In genomic region chr17:6580628-6581027, GRCh38 we compare ENCODE assay signal across 21 cellular contexts.
"Had no signal": no experiment of that assay in that cellular context is flagged by ENCODE, and none has a peak within 500 bp of the region (broad histone marks: within the 10 kb centered on the region; RNA-seq: fewer than 3 reads in every experiment).

No MANE protein-coding gene starts in this region.

- ATAC-seq: foreskin keratinocyte; gastroesophageal sphincter; heart left ventricle; left lung; left ventricle myocardium superior; lower lobe of right lung; naive thymus-derived CD4-positive, alpha-beta T cell had no signal

- H3K4me3 Mint-ChIP-seq: immature natural killer cell; mesothelial cell of epicardium; naive thymus-derived CD4-positive, alpha-beta T cell had no signal

- H3K27me3 Mint-ChIP-seq: naive thymus-derived CD4-positive, alpha-beta T cell had no signal

- DNase-seq: dermis blood vessel endothelial cell; dorsolateral prefrontal cortex; effector CD4-positive, alpha-beta T cell; effector memory CD4-positive, alpha-beta T cell; foreskin keratinocyte; heart left ventricle; hypothalamus; immature natural killer cell; islet precursor cell; kidney; kidney glomerular epithelial cell; left lung; left ventricle myocardium superior; lower lobe of right lung; mesenchymal stem cell; naive thymus-derived CD4-positive, alpha-beta T cell had no signal

- H3K4me3 ChIP-seq: coronary artery, dorsolateral prefrontal cortex, esophagus muscularis mucosa, gastroesophageal sphincter, heart left ventricle, hepatocyte, left lung, lower lobe of right lung had no signal

- H3K79me2 ChIP-seq: hepatocyte had no signal

- H3K27ac ChIP-seq: coronary artery, dorsolateral prefrontal cortex, esophagus muscularis mucosa, foreskin keratinocyte, gastroesophageal sphincter, heart left ventricle, hepatocyte, left lung, lower lobe of right lung had no signal

- H3K4me2 ChIP-seq: hepatocyte had no signal

- H3K27me3 ChIP-seq: dorsolateral prefrontal cortex, esophagus muscularis mucosa, foreskin keratinocyte, gastroesophageal sphincter, heart left ventricle, hepatocyte, left lung had no signal

- H2AFZ ChIP-seq: hepatocyte had no signal

- H3K27ac Mint-ChIP-seq: immature natural killer cell; mesothelial cell of epicardium; naive thymus-derived CD4-positive, alpha-beta T cell had no signal

- H3K9me3 Mint-ChIP-seq: immature natural killer cell had no signal

- H3K9me3 ChIP-seq: esophagus muscularis mucosa, gastroesophageal sphincter, lower lobe of right lung had no signal
